8 cellular contexts compared by ENCODE assay signal in the genomic region with DNA sequence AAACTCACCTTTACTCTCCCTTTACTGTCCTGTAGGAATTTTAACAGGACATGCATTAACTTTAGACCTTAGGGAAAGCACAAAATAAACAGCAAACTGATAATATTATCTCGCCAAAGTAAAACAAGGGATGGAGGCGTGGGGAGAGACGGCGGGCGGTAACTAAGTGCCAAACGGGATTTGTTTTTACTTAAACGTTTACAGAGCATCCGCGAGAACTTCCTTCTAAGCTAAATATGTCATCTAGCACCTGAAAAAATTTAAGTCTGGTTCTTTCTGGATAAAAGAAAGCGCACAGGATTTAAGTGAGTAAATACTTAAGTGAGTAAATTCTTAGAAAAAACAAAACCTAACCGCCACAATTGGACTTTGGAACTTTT.
DNase-seq lines count a peak whose midpoint lies in the region; ATAC-seq and TF ChIP-seq lines count a peak whose summit lies in the region.

No MANE protein-coding gene starts in this region.

- TF ChIP-seq CTCF in chondrocyte (IDR thresholded peaks at IDR 0.05) (no peak), GM10248 (IDR thresholded peaks at IDR 0.05; ENCODE audit: control extremely low read depth, extremely low read depth, low read depth, missing control alignments) (no peak)

- H3K27ac Mint-ChIP-seq in chondrocyte (ENCODE audit: unreplicated experiment) = peak overlapping the region; percentile 82

- POLR2A ChIA-PET in GM10248 (lab: Yijun Ruan, JAX) = no interaction called here

- H3K4me1 Mint-ChIP-seq in chondrocyte (ENCODE audit: low read depth) = peaks cover 20% of the 10 kb centered on the region

- H3K4me1 ChIP-seq in mononuclear cell (ENCODE audit: insufficient read depth, low read length) = peaks cover 12% of the 10 kb centered on the region

- no peak overlapping the region for H3K27ac ChIP-seq in caudate nucleus (ENCODE audit: low read depth, low read length)

- H3K9me3 ChIP-seq in mononuclear cell (ENCODE audit: low read depth, low read length) = no peaks in the 10 kb centered on the region

- CTCF ChIA-PET in GM10248 (lab: Yijun Ruan, JAX) = interaction anchor here (2.2 kb wide), 1 partner anchor 15 kb away, joined by 6 read pairs; no protein-coding TSS in a partner anchor

- ATAC-seq in HG03460 (IDR thresholded peaks at IDR 0.05; ENCODE audit: unreplicated experiment) (peak; percentile 11), HG02870 (IDR thresholded peaks at IDR 0.05; ENCODE audit: unreplicated experiment) (no peak)

- H3K27me3 ChIP-seq in mononuclear cell (ENCODE audit: insufficient read depth, low read length) = peaks cover 5% of the 10 kb centered on the region

- DNase-seq in Daoy (ENCODE audit: low read depth) (peak; percentile 3), chondrocyte (ENCODE audit: low spot score) (no peak), GM10248 (ENCODE audit: extremely low spot score) (no peak), caudate nucleus (lab: John Stamatoyannopoulos, UW) (no peak), EL (no peak)

- H3K9me3 Mint-ChIP-seq in chondrocyte (ENCODE audit: low read depth) = peaks cover 2% of the 10 kb centered on the region

- H3K4me3 ChIP-seq in mononuclear cell (ENCODE audit: low read length) = peak overlapping the region; percentile 38

- no peaks in the 10 kb centered on the region for H3K27me3 Mint-ChIP-seq in chondrocyte (ENCODE audit: low read depth)

- H3K36me3 Mint-ChIP-seq in chondrocyte (ENCODE audit: low read depth) = no peaks in the 10 kb centered on the region

- peak overlapping the region; percentile 96 for H3K4me3 Mint-ChIP-seq in chondrocyte (ENCODE audit: unreplicated experiment)
